In genomic region chr19:46347985-46348384, GRCh38 we compare ENCODE assay signal across 10 cellular contexts. TPM values are rescaled to one million over a fixed set of nuclear protein-coding genes. Genes with fewer than 3 reads are reported as not detected.
A peak's percentile ranks its signal among the peaks of the same experiment; 100 is the strongest.
DNase-seq lines count a peak whose midpoint lies in the region; ATAC-seq and TF ChIP-seq lines count a peak whose summit lies in the region.
"Had no signal": no experiment of that assay in that cellular context is flagged by ENCODE, and none has a peak within 500 bp of the region (broad histone marks: within the 10 kb centered on the region; RNA-seq: fewer than 3 reads in every experiment).

No MANE protein-coding gene starts in this region.

- H3K27me3 ChIP-seq in DOHH2 (ENCODE audit: control insufficient read depth, low read length) (peaks cover 2% of the 10 kb centered on the region; the same call in 1 of the 2 replicates), OCI-LY1 (ENCODE audit: insufficient read depth, low read length) (no peaks in the 10 kb centered on the region), ectodermal cell (ENCODE audit: control insufficient read depth, insufficient read depth, low read length, poor library complexity, severe bottlenecking) (no peaks in the 10 kb centered on the region), ovary (no peaks in the 10 kb centered on the region)

- DNase-seq in ovary (no peak), occipital lobe (lab: John Stamatoyannopoulos, UW) (no peak), midbrain (lab: John Stamatoyannopoulos, UW) (no peak)

- no peak for TF ChIP-seq POLR2A in ovary (IDR thresholded peaks at IDR 0.05)

- H3K4me1 ChIP-seq in DOHH2 (ENCODE audit: control insufficient read depth, low read length) (peaks cover 55% of the 10 kb centered on the region), OCI-LY1 (ENCODE audit: insufficient read depth, low read length, severe bottlenecking) (peaks cover 53% of the 10 kb centered on the region), ectodermal cell (ENCODE audit: control insufficient read depth, insufficient read depth, low read length) (no peaks in the 10 kb centered on the region), ovary (ENCODE audit: insufficient read depth) (peaks cover 19% of the 10 kb centered on the region)

- no peak overlapping the region for H2AFZ ChIP-seq in OCI-LY1 (ENCODE audit: low read length)

- peak overlapping the region; percentile 95 for H3K4me3 ChIP-seq in DOHH2 (ENCODE audit: low read length)
- peak overlapping the region; percentile 92 for H3K4me3 ChIP-seq in OCI-LY1 (ENCODE audit: low read depth, low read length, poor library complexity, severe bottlenecking)
- peak overlapping the region; percentile 99 for H3K4me3 ChIP-seq in ectodermal cell (ENCODE audit: insufficient read depth, low read depth, low read length)
- peak overlapping the region; percentile 94 for H3K4me3 ChIP-seq in ovary

- H4K20me1 ChIP-seq in DOHH2 (ENCODE audit: control insufficient read depth, insufficient read depth, low read depth, low read length): no peaks in the 10 kb centered on the region
- H4K20me1 ChIP-seq in OCI-LY1 (ENCODE audit: insufficient read depth, low read length): no peaks in the 10 kb centered on the region

- intact Hi-C loops in ovary (cut with DNase I): loop anchor here in 1 of 4 donors (5.0 kb wide), 2 partner anchors 41 to 66 kb away; no protein-coding TSS in a partner anchor

- peak overlapping the region; percentile 99 for H3K4me2 ChIP-seq in DOHH2 (ENCODE audit: low read length)
- H3K4me2 ChIP-seq in OCI-LY1 (ENCODE audit: low read length): peak overlapping the region; percentile 99

- peak overlapping the region; percentile 97 for H3K9ac ChIP-seq in OCI-LY1 (ENCODE audit: low read length)

- no peaks in the 10 kb centered on the region for H3K9me2 ChIP-seq in DOHH2 (replicated peaks; ENCODE audit: control insufficient read depth, low read length)
- H3K9me2 ChIP-seq in OCI-LY1 (ENCODE audit: low read depth, low read length): no peaks in the 10 kb centered on the region

- TF ChIP-seq EP300 in ovary (IDR thresholded peaks at IDR 0.05): no peak

- H3K27ac ChIP-seq in DOHH2 (ENCODE audit: low read depth, low read length) (peak overlapping the region; percentile 71), OCI-LY1 (ENCODE audit: low read depth, low read length, poor library complexity, severe bottlenecking) (peak overlapping the region; percentile 69), ectodermal cell (ENCODE audit: insufficient read depth, low read depth, low read length, poor library complexity, severe bottlenecking) (no peak overlapping the region), ovary (no peak overlapping the region)

- H3K36me3 ChIP-seq in DOHH2 (ENCODE audit: control insufficient read depth, low read length) (peaks cover 26% of the 10 kb centered on the region), OCI-LY1 (ENCODE audit: insufficient read depth, low read length) (peaks cover 9% of the 10 kb centered on the region; the same call in 1 of the 2 replicates), ectodermal cell (ENCODE audit: control insufficient read depth, insufficient read depth, low read length) (no peaks in the 10 kb centered on the region), ovary (no peaks in the 10 kb centered on the region)

- H3K79me2 ChIP-seq in DOHH2 (ENCODE audit: control insufficient read depth, low read length) (peaks cover 63% of the 10 kb centered on the region), OCI-LY1 (ENCODE audit: insufficient read depth, low read length) (peaks cover 24% of the 10 kb centered on the region)

- TF ChIP-seq CTCF in DOHH2 (IDR thresholded peaks at IDR 0.05; ENCODE audit: low read depth, low read length, poor library complexity, severe bottlenecking) (no peak), OCI-LY1 (IDR thresholded peaks at IDR 0.05; ENCODE audit: low read length) (no peak), ovary (IDR thresholded peaks at IDR 0.05) (no peak)

- ATAC-seq in HG03432 (IDR thresholded peaks at IDR 0.05; ENCODE audit: unreplicated experiment) (no peak), GM19395 (IDR thresholded peaks at IDR 0.05; ENCODE audit: unreplicated experiment) (no peak)

- H3F3A ChIP-seq in DOHH2 (ENCODE audit: control insufficient read depth, insufficient read depth) (peaks cover 4% of the 10 kb centered on the region), OCI-LY1 (ENCODE audit: insufficient read depth, low read length) (no peaks in the 10 kb centered on the region)

- H3K9me3 ChIP-seq in DOHH2 (ENCODE audit: control insufficient read depth, insufficient read depth, low read length) (no peaks in the 10 kb centered on the region), OCI-LY1 (ENCODE audit: low read length) (no peaks in the 10 kb centered on the region), ectodermal cell (ENCODE audit: control insufficient read depth, low read length) (no peaks in the 10 kb centered on the region), ovary (no peaks in the 10 kb centered on the region)

- WGBS in ectodermal cell, 2 experiments: 87 to 94% methylated on average over 5 of the region's 5 CpGs
- WGBS in ovary, 3 donors: 68 to 72% (median 68%) methylated on average over 5 of the region's 5 CpGs

RNA-seq across cellular contexts. Expression of gene PPP5C, which starts 1.1 kb away (rescaled TPM):
- polyA plus RNA-seq in ectodermal cell (2013, experiment 1 of 4): 114 TPM
- polyA plus RNA-seq in ectodermal cell (2013, experiment 2 of 4): 107 TPM
- 84.8 TPM for polyA plus RNA-seq in ectodermal cell (2013, experiment 3 of 4)
- polyA plus RNA-seq in ectodermal cell (2013, experiment 4 of 4): 99.0 TPM
- total RNA-seq in ovary: 10 to 100 TPM; 34.5 to 63.4 (median 45.3) TPM
- polyA plus RNA-seq in ovary: 10 to 100 TPM; 33.1 to 79.2 TPM
- total RNA-seq in occipital lobe: 53.0 TPM

RNA-seq across cellular contexts. Expression of gene HIF3A, which starts 51.1 kb away (rescaled TPM):
- 37.7 TPM for polyA plus RNA-seq in ectodermal cell (2013, experiment 1 of 4)
- polyA plus RNA-seq in ectodermal cell (2013, experiment 2 of 4): 35.7 TPM
- 19.0 TPM for polyA plus RNA-seq in ectodermal cell (2013, experiment 3 of 4)
- polyA plus RNA-seq in ectodermal cell (2013, experiment 4 of 4): 22.1 TPM
- 10 to 100 TPM; 27.0 to 82.2 (median 57.7) TPM for total RNA-seq in ovary
- polyA plus RNA-seq in ovary: 10 to 100 TPM; 10.8 to 37.9 TPM
- 6.4 TPM for total RNA-seq in occipital lobe
- total RNA-seq: HT-29, SK-MEL-5 had no signal

Comparison
In these comparisons a context has a peak if more than half of its experiments do, and no peak if none do; other contexts are left out.
1. H3K27ac ChIP-seq: peak in DOHH2 (single experiment) and OCI-LY1 (single experiment); none in ectodermal cell (single experiment) and ovary (0 of 2).
2. Peak in every context shown above with its lines, with median percentiles within 50 percentile points of each other: H3K4me3 ChIP-seq.